Comparison of ENCODE assay signal across 19 cellular contexts in the genomic region with DNA sequence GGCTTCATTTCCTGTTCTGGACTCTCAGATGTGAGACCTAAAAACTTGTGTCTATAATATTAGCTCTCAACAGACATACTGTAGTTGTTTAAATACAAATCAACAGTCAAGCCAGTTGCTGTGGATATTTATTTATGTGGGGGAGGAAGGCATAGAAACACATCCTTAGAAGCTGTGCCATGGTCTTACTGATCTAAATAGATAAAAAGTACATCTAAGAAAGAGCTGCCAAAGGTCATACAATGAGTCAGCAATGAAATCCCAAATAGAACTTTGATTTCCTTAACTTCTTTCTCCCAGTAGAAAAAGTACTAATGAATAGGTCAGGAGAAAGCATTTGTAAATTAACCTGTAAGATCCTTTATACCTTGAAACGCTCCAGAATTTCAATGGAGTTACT.
DNase-seq lines count a peak whose midpoint lies in the region; ATAC-seq and TF ChIP-seq lines count a peak whose summit lies in the region.
"Had no signal": no experiment of that assay in that cellular context is flagged by ENCODE, and none has a peak within 500 bp of the region (broad histone marks: within the 10 kb centered on the region; RNA-seq: fewer than 3 reads in every experiment).

No MANE protein-coding gene starts in this region.

- H3K9me2 ChIP-seq in HCT116 (ENCODE audit: insufficient read depth), result no peaks in the 10 kb centered on the region

- H3K27me3 ChIP-seq in HCT116 (ENCODE audit: insufficient read depth, low read length) (no peaks in the 10 kb centered on the region), fibroblast of lung (ENCODE audit: control insufficient read depth, insufficient read depth, low read length) (no peaks in the 10 kb centered on the region), skeletal muscle satellite cell (ENCODE audit: control insufficient read depth, insufficient read depth, low read length) (no peaks in the 10 kb centered on the region)
- H3K27me3 ChIP-seq in CD8-positive, alpha-beta T cell (ENCODE audit: insufficient read depth, low read length), result no peaks in the 10 kb centered on the region
- H3K27me3 ChIP-seq: pancreas had no signal

- H3K9me3 ChIP-seq in HCT116 (ENCODE audit: control insufficient read depth in 1 of 2, insufficient read depth in 1 of 2, low read depth in 1 of 2, low read length in 2 of 2) (no peaks in the 10 kb centered on the region), fibroblast of lung (ENCODE audit: control insufficient read depth, insufficient read depth, low read depth, low read length) (no peaks in the 10 kb centered on the region), skeletal muscle satellite cell (replicated peaks; ENCODE audit: low read length) (no peaks in the 10 kb centered on the region)
- H3K9me3 ChIP-seq in CD8-positive, alpha-beta T cell (ENCODE audit: low read length), result no peaks in the 10 kb centered on the region
- H3K9me3 ChIP-seq: pancreas had no signal

- no peak overlapping the region for H3K27ac Mint-ChIP-seq in CD8-positive, alpha-beta T cell
- H3K27ac Mint-ChIP-seq: activated naive CD4-positive, alpha-beta T cell treated with anti-CD3 and anti-CD28 coated beads for 36 hours; naive B cell; stimulated activated naive CD8-positive, alpha-beta T cell treated with anti-CD3 and anti-CD28 coated beads, Interleukin-15, Interleukin-2, amounts not matched to agents 100 ng/mL and 50 ng/mL, for 24 hours had no signal

- no peak overlapping the region for H3K27ac ChIP-seq in HCT116 (ENCODE audit: low read depth, low read length)
- H3K27ac ChIP-seq in fibroblast of lung (ENCODE audit: insufficient read depth, low read length), result no peak overlapping the region
- no peak overlapping the region for H3K27ac ChIP-seq in CD8-positive, alpha-beta T cell (ENCODE audit: low read depth, low read length)
- H3K27ac ChIP-seq: pancreas had no signal

- H4K20me1 ChIP-seq in HCT116 (ENCODE audit: insufficient read depth) (no peaks in the 10 kb centered on the region), fibroblast of lung (ENCODE audit: control insufficient read depth, extremely low read depth, insufficient read depth, low read length) (no peaks in the 10 kb centered on the region)

- H3K36me3 ChIP-seq in HCT116 (ENCODE audit: control insufficient read depth in 1 of 2, insufficient read depth in 2 of 2, low read length in 2 of 2), result no peaks in the 10 kb centered on the region
- no peaks in the 10 kb centered on the region for H3K36me3 ChIP-seq in fibroblast of lung (ENCODE audit: control insufficient read depth, insufficient read depth, low read length)
- H3K36me3 ChIP-seq in skeletal muscle satellite cell (ENCODE audit: insufficient read depth, low read length), result no peaks in the 10 kb centered on the region
- no peaks in the 10 kb centered on the region for H3K36me3 ChIP-seq in CD8-positive, alpha-beta T cell (ENCODE audit: insufficient read depth, low read length)
- H3K36me3 ChIP-seq: pancreas had no signal

- RAD21 ChIA-PET in HCT116 (lab: Charles Lee; ENCODE audit: low non-redundant PET in 1 of 2, low total read pairs in 2 of 2, uncharacterized antibody in 2 of 2, unreplicated experiment in 2 of 2), result interaction anchor here in 1 of 2 experiments (1.0 kb wide), 1 partner anchor 259 kb away, joined by 3 read pairs; no protein-coding TSS in a partner anchor

- CTCF ChIA-PET in HCT116 (lab: Charles Lee), result interaction anchor here (0.7 to 2.6 kb wide), 13 partner anchors 11 to 263 kb away, joined by 3 to 23 read pairs (median 3); no protein-coding TSS in a partner anchor
- CTCF ChIA-PET in CD8-positive, alpha-beta T cell (lab: Charles Lee), result interaction anchor here (0.6 to 2.0 kb wide), 3 partner anchors 11 to 972 kb away, joined by 3 to 8 read pairs (median 3); no protein-coding TSS in a partner anchor

- no peak overlapping the region for H3K4me3 ChIP-seq in HCT116 (replicated peaks in 1 of 2; ENCODE audit: low read depth in 1 of 2, low read length in 2 of 2)
- H3K4me3 ChIP-seq in fibroblast of lung (replicated peaks in 1 of 4; ENCODE audit: control extremely low read depth in 1 of 4, insufficient read depth in 1 of 4, low read depth in 3 of 4, low read length in 4 of 4), result no peak overlapping the region
- no peak overlapping the region for H3K4me3 ChIP-seq in skeletal muscle satellite cell (ENCODE audit: low read length)
- H3K4me3 ChIP-seq in CD8-positive, alpha-beta T cell (ENCODE audit: low read depth, low read length), result no peak overlapping the region
- H3K4me3 ChIP-seq: pancreas had no signal

- TF ChIP-seq CTCF in HCT116 (IDR thresholded peaks at IDR 0.05 in 2 of 3, conservative IDR thresholded peaks at IDR 0.05 in 1 of 3; ENCODE audit: borderline replicate concordance in 1 of 3, insufficient read depth in 1 of 3, low read depth in 2 of 3, low read length in 2 of 3) (no peak), fibroblast of lung (conservative IDR thresholded peaks at IDR 0.05 in 1 of 2, IDR thresholded peaks at IDR 0.05 in 1 of 2; ENCODE audit: low read depth in 1 of 2, low read length in 2 of 2) (no peak)
- no peak for TF ChIP-seq CTCF in CD8-positive, alpha-beta T cell (IDR thresholded peaks at IDR 0.05)

- H3K36me3 Mint-ChIP-seq in CD8-positive, alpha-beta T cell, result no peaks in the 10 kb centered on the region
- H3K36me3 Mint-ChIP-seq: type B pancreatic cell had no signal

- H2AFZ ChIP-seq in HCT116 (ENCODE audit: low read depth, low read length, poor library complexity, severe bottlenecking) (no peak overlapping the region), fibroblast of lung (ENCODE audit: low read length) (no peak overlapping the region)

- H3K4me3 Mint-ChIP-seq in CD8-positive, alpha-beta T cell, result no peak overlapping the region
- H3K4me3 Mint-ChIP-seq: activated naive CD4-positive, alpha-beta T cell treated with anti-CD3 and anti-CD28 coated beads for 36 hours; activated T-cell treated with anti-CD3 and anti-CD28 coated beads, Interleukin-2, amount 50 U/mL, for 4 hours; naive B cell; stimulated activated naive CD8-positive, alpha-beta T cell treated with anti-CD3 and anti-CD28 coated beads, Interleukin-15, Interleukin-2, amounts not matched to agents 100 ng/mL and 50 ng/mL, for 24 hours; type B pancreatic cell had no signal

- no peaks in the 10 kb centered on the region for H3K4me1 Mint-ChIP-seq in CD8-positive, alpha-beta T cell (ENCODE audit: low read depth)

- peaks cover 5% of the 10 kb centered on the region for H3K27me3 Mint-ChIP-seq in CD8-positive, alpha-beta T cell (ENCODE audit: low read depth)
- H3K27me3 Mint-ChIP-seq: type B pancreatic cell had no signal

- peaks cover 4 to 6% of the 10 kb centered on the region in 2 experiments; a peak in 3 of 4 replicates for H3K4me1 ChIP-seq in HCT116 (ENCODE audit: control insufficient read depth in 1 of 2, insufficient read depth in 2 of 2, low read length in 2 of 2)
- peaks cover 9% of the 10 kb centered on the region for H3K4me1 ChIP-seq in fibroblast of lung (ENCODE audit: control insufficient read depth, extremely low read depth, insufficient read depth, low read length)
- peaks cover 33% of the 10 kb centered on the region for H3K4me1 ChIP-seq in skeletal muscle satellite cell (ENCODE audit: control insufficient read depth, insufficient read depth, low read length)
- no peaks in the 10 kb centered on the region for H3K4me1 ChIP-seq in CD8-positive, alpha-beta T cell (ENCODE audit: insufficient read depth, low read length)
- H3K4me1 ChIP-seq: pancreas had no signal

- H3K9ac ChIP-seq in HCT116 (ENCODE audit: low read length), result no peak overlapping the region
- H3K9ac ChIP-seq in fibroblast of lung (ENCODE audit: insufficient read depth, low read length), result no peak overlapping the region
- peak overlapping the region; percentile 47 for H3K9ac ChIP-seq in skeletal muscle satellite cell (ENCODE audit: low read depth, low read length)

- H3K4me2 ChIP-seq in HCT116 (ENCODE audit: low read length) (peak overlapping the region; percentile 5; the same call in 1 of the 2 replicates), fibroblast of lung (ENCODE audit: extremely low read depth, insufficient read depth, low read length) (no peak overlapping the region), skeletal muscle satellite cell (ENCODE audit: low read length) (no peak overlapping the region)

- no peak for TF ChIP-seq RAD21 in HCT116 (IDR thresholded peaks at IDR 0.05; ENCODE audit: low read depth)

- POLR2A ChIA-PET in HCT116 (lab: Charles Lee), result no interaction called here
- POLR2A ChIA-PET in CD8-positive, alpha-beta T cell (lab: Charles Lee), result no interaction called here

- TF ChIP-seq POLR2A in HCT116 (IDR thresholded peaks at IDR 0.05; ENCODE audit: borderline replicate concordance, extremely low read depth, insufficient read depth, insufficient read length), result no peak

- intact Hi-C loops in HCT116 (cut with micrococcal nuclease), result no loop called here
- intact Hi-C loops in CD8-positive, alpha-beta T cell (cut with DNase I, micrococcal nuclease), result no loop called here

- ATAC-seq in HCT116 (no peak), SK-N-SH treated with all-trans-retinoic acid at 6 μM for 48 hours (peak; percentile 3; the same call in 1 of the 3 replicates), HG02623 (IDR thresholded peaks at IDR 0.05; ENCODE audit: unreplicated experiment) (no peak)
- no peak for ATAC-seq in CD8-positive, alpha-beta T cell
- ATAC-seq: activated T-cell treated with anti-CD3 and anti-CD28 coated beads, Interleukin-2, amount 50 U/mL, for 4 hours; pancreas had no signal

- no peak for DNase-seq in HCT116 (ENCODE audit: low read depth, low spot score)
- peak; percentile 12 to 17 for DNase-seq in fibroblast of lung (ENCODE audit: low read depth in 2 of 2)
- no peak for DNase-seq in HK-2 (ENCODE audit: unreplicated experiment)
- no peak for DNase-seq in CD8-positive, alpha-beta T cell
- DNase-seq in occipital lobe (lab: John Stamatoyannopoulos, UW), result no peak
- DNase-seq: activated naive CD4-positive, alpha-beta T cell treated with anti-CD3 and anti-CD28 coated beads for 36 hours; activated T-cell treated with anti-CD3 and anti-CD28 coated beads, Interleukin-2, amount 50 U/mL, for 4 hours; anterior cingulate cortex; Calu3; naive B cell; NCI-H146; NCI-H526 treated with DMSO at 0.1 percent for 48 hours; pancreas; stimulated activated CD4-positive, alpha-beta T cell treated with anti-CD3 and anti-CD28 coated beads, Interleukin-2, amount 100 ng/mL, for 48 hours had no signal

- H3K79me2 ChIP-seq in HCT116 (ENCODE audit: insufficient read depth, low read length), result no peaks in the 10 kb centered on the region
- no peaks in the 10 kb centered on the region for H3K79me2 ChIP-seq in fibroblast of lung (ENCODE audit: control insufficient read depth, insufficient read depth, low read length)

- peaks cover 2% of the 10 kb centered on the region for H3K9me3 Mint-ChIP-seq in CD8-positive, alpha-beta T cell

- no TSS peak for BruUV-seq in HCT116 (replicated peaks; lab: Mats Ljungman, UMichigan)

TF ChIP-seq in HCT116, 20 proteins besides CTCF, POLR2A, EP300 and RAD21 (continues in another document):
- TF ChIP-seq ZFX (IDR thresholded peaks at IDR 0.05) (no peak), JUND (IDR thresholded peaks at IDR 0.05) (no peak), EZH2 (IDR thresholded peaks at IDR 0.05) (no peak), SP1 (IDR thresholded peaks at IDR 0.05; ENCODE audit: low read depth) (no peak)

Comparison
In these comparisons a context has a peak if more than half of its experiments do, and no peak if none do; other contexts are left out.
1. DNase-seq: peak in fibroblast of lung (2 of 2); none in HCT116 (single experiment), HK-2 (single experiment), CD8-positive, alpha-beta T cell (0 of 7) and occipital lobe (single experiment).